1 cellular context compared by ENCODE assay signal in the genomic region with DNA sequence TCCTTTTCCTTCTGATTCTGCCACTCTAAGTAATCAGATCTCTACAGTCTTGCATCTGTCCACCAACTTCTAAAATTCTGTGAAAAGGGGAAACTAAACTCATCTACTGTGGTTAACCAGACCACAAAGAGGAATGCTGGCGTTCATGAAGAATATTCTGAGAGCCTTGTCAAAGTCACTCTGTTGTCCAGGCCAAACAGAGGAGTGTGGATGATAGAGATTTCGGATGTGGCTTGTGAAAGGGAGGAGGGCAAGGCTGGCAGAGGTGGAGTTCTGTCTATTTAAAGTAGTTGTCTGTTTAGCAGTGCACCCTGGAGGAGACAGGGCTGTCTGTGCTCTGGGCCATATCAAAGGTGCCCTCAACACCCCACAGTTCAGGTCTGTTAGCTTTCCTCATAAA.
TF ChIP-seq lines count a peak whose summit lies in the region.

No MANE protein-coding gene starts in this region.

TF ChIP-seq in IMR-90, 13 proteins besides CTCF, POLR2A, EP300 and RAD21:
- TF ChIP-seq NFE2L2 (IDR thresholded peaks at IDR 0.05; ENCODE audit: low read depth, low read length) (no peak), MXI1 (IDR thresholded peaks at IDR 0.05; ENCODE audit: borderline replicate concordance, low read depth, low read length) (no peak), FOS (IDR thresholded peaks at IDR 0.05; ENCODE audit: low read depth, low read length) (no peak), SMC3 (IDR thresholded peaks at IDR 0.05; ENCODE audit: low read depth, low read length) (no peak), RCOR1 (IDR thresholded peaks at IDR 0.05; ENCODE audit: insufficient replicate concordance, low read length) (no peak), RFX5 (IDR thresholded peaks at IDR 0.05; ENCODE audit: low read depth, low read length) (no peak), MAZ (IDR thresholded peaks at IDR 0.05; ENCODE audit: borderline replicate concordance, low read depth, low read length) (no peak), USF2 (IDR thresholded peaks at IDR 0.05; ENCODE audit: low read depth, low read length) (no peak), MAFK (IDR thresholded peaks at IDR 0.05; ENCODE audit: low read depth, low read length) (no peak), CHD1 (IDR thresholded peaks at IDR 0.05; ENCODE audit: low read depth, low read length) (no peak), CEBPB (IDR thresholded peaks at IDR 0.05; ENCODE audit: low read depth, low read length) (no peak), BHLHE40 (IDR thresholded peaks at IDR 0.05; ENCODE audit: low read depth, low read length) (no peak)
- TF ChIP-seq, protein P1, sequence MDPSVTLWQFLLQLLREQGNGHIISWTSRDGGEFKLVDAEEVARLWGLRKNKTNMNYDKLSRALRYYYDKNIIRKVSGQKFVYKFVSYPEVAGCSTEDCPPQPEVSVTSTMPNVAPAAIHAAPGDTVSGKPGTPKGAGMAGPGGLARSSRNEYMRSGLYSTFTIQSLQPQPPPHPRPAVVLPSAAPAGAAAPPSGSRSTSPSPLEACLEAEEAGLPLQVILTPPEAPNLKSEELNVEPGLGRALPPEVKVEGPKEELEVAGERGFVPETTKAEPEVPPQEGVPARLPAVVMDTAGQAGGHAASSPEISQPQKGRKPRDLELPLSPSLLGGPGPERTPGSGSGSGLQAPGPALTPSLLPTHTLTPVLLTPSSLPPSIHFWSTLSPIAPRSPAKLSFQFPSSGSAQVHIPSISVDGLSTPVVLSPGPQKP (IDR thresholded peaks at IDR 0.05; ENCODE audit: borderline replicate concordance, low read depth, low read length), result no peak
